In the genomic region with DNA sequence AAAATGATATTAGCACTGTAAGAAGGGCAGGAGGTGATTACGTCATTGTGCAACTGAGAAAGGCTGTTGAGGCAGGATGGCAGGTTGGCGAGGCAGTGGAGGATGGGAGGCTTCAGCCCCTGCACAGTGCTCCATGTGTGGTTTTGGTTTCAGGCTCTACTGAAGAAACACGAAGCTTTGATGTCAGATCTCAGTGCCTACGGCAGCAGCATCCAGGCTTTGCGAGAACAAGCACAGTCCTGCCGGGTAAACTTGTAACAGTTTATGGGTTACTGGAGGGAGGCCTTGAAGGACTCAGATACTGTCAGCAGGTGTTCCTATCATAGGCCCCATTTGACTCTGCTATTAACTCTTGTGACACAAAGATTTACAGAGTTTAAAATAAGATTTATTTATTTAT, we compare ENCODE assay signal across 14 cellular contexts. TPM values are rescaled to one million over a fixed set of nuclear protein-coding genes. Genes with fewer than 3 reads are reported as not detected.
DNase-seq lines count a peak whose midpoint lies in the region; ATAC-seq and TF ChIP-seq lines count a peak whose summit lies in the region.
"Had no signal": no experiment of that assay in that cellular context is flagged by ENCODE, and none has a peak within 500 bp of the region (broad histone marks: within the 10 kb centered on the region; RNA-seq: fewer than 3 reads in every experiment).

No MANE protein-coding gene starts in this region.

- no peaks in the 10 kb centered on the region for H3K4me1 ChIP-seq in spleen
- H3K4me1 ChIP-seq: breast epithelium, psoas muscle had no signal

- whole genome bisulfite sequencing in spleen, 5 donors: 53 to 64% (median 56%) methylated on average over 6 of the region's 6 CpGs

- POLR2A ChIA-PET in RWPE1 (lab: Yijun Ruan, JAX; ENCODE audit: low non-redundant PET): no interaction called here

- H3K27me3 Mint-ChIP-seq in activated T-cell treated with anti-CD3 and anti-CD28 coated beads, Interleukin-2, amount 50 U/mL, for 72 hours (ENCODE audit: low read depth): no peaks in the 10 kb centered on the region

- H3K9me3 ChIP-seq in spleen: no peaks in the 10 kb centered on the region
- H3K9me3 ChIP-seq: breast epithelium, psoas muscle had no signal

- intact Hi-C loops in spleen (cut with DNase I; ENCODE audit: low total_unique reads): loop anchor here (10.0 kb wide), 1 partner anchor 53 kb away; no protein-coding TSS in a partner anchor

- CTCF ChIA-PET in RWPE1 (lab: Yijun Ruan, JAX): interaction anchor here (0.6 to 0.7 kb wide), 3 partner anchors 14 to 341 kb away, joined by 3 to 4 read pairs (median 4); no protein-coding TSS in a partner anchor

- DNase-seq in Ammon's horn (ENCODE audit: low spot score): peak; percentile 22
- no peak for DNase-seq in RWPE1 (ENCODE audit: low spot score)
- peak; percentile 56 to 59 for DNase-seq in activated T-cell treated with anti-CD3 and anti-CD28 coated beads, Interleukin-2, amount 50 U/mL, for 72 hours
- DNase-seq in stimulated activated CD4-positive, alpha-beta T cell treated with anti-CD3 and anti-CD28 coated beads, Interleukin-12 subunit alpha, Interleukin-12 subunit beta, amount 100 ng/mL, for 24 hours (ENCODE audit: low read depth in 2 of 2): peak; percentile 6 to 32
- DNase-seq in NCI-H1694 treated with DMSO at 0.1 percent for 48 hours (lab: John Stamatoyannopoulos, UW): no peak
- DNase-seq in HuH-7.5 (ENCODE audit: low spot score): no peak
- no peak for DNase-seq in NCI-H446 treated with DMSO at 0.1 percent for 48 hours (lab: John Stamatoyannopoulos, UW)
- DNase-seq in spleen: no peak
- DNase-seq: ACHN, IMR-90, psoas muscle had no signal

- H3K4me3 Mint-ChIP-seq in activated T-cell treated with anti-CD3 and anti-CD28 coated beads, Interleukin-2, amount 50 U/mL, for 72 hours: peak overlapping the region; percentile 20 to 52
- H3K4me3 Mint-ChIP-seq: mesothelial cell of epicardium had no signal

- peaks cover 18 to 56% of the 10 kb centered on the region in 2 donors for H3K36me3 Mint-ChIP-seq in activated T-cell treated with anti-CD3 and anti-CD28 coated beads, Interleukin-2, amount 50 U/mL, for 72 hours (ENCODE audit: insufficient read depth in 2 of 2)

- peaks cover 14 to 100% (median 98%) of the 10 kb centered on the region in 6 donors for H3K36me3 ChIP-seq in spleen

- no peak for TF ChIP-seq POLR2A in spleen (IDR thresholded peaks at IDR 0.05)

- TF ChIP-seq CTCF in RWPE1 (conservative IDR thresholded peaks at IDR 0.05; ENCODE audit: low read depth) (no peak), spleen (IDR thresholded peaks at IDR 0.05 in 8 of 11, conservative IDR thresholded peaks at IDR 0.05 in 3 of 11) (no peak)

- ATAC-seq in activated T-cell treated with anti-CD3 and anti-CD28 coated beads, Interleukin-2, amount 50 U/mL, for 72 hours (replicated peaks in 1 of 2): peak; percentile 96 to 97
- ATAC-seq: psoas muscle had no signal

- H3K4me1 Mint-ChIP-seq in activated T-cell treated with anti-CD3 and anti-CD28 coated beads, Interleukin-2, amount 50 U/mL, for 72 hours (ENCODE audit: low read depth): peaks cover 18% of the 10 kb centered on the region
- H3K4me1 Mint-ChIP-seq: mesothelial cell of epicardium had no signal

- no peak overlapping the region for H3K4me3 ChIP-seq in spleen
- H3K4me3 ChIP-seq: breast epithelium, psoas muscle had no signal

- no peaks in the 10 kb centered on the region for H3K27me3 ChIP-seq in spleen (replicated peaks in 1 of 7)
- H3K27me3 ChIP-seq: breast epithelium had no signal

- peak overlapping the region; percentile 66 for H3K27ac Mint-ChIP-seq in activated T-cell treated with anti-CD3 and anti-CD28 coated beads, Interleukin-2, amount 50 U/mL, for 72 hours
- H3K27ac Mint-ChIP-seq: mesothelial cell of epicardium had no signal

- no peaks in the 10 kb centered on the region for H3K9me3 Mint-ChIP-seq in activated T-cell treated with anti-CD3 and anti-CD28 coated beads, Interleukin-2, amount 50 U/mL, for 72 hours
- H3K9me3 Mint-ChIP-seq: mesothelial cell of epicardium had no signal

- H3K27ac ChIP-seq in RWPE1: peak overlapping the region; percentile 19
- H3K27ac ChIP-seq in spleen: no peak overlapping the region
- H3K27ac ChIP-seq: breast epithelium, psoas muscle, VCaP had no signal

RNA-seq across cellular contexts. Expression of a gene that starts 35.1 kb away (rescaled TPM):
- 100 to 1,000 TPM; 289 to 304 TPM for total RNA-seq in activated T-cell treated with anti-CD3 and anti-CD28 coated beads, Interleukin-2, amount 50 U/mL, for 72 hours
- 100 to 1,000 TPM; 228 to 386 (median 292) TPM for total RNA-seq in spleen
- polyA plus RNA-seq in spleen: 100 to 1,000 TPM in 2 of 3 donors, 10 to 100 TPM in 1; 83.4 to 147 (median 118) TPM

Comparison
In these comparisons a context has a peak if more than half of its experiments do, and no peak if none do; other contexts are left out.
1. DNase-seq: peak in Ammon's horn (single experiment), activated T-cell treated with anti-CD3 and anti-CD28 coated beads, Interleukin-2, amount 50 U/mL, for 72 hours (2 of 2) and stimulated activated CD4-positive, alpha-beta T cell treated with anti-CD3 and anti-CD28 coated beads, Interleukin-12 subunit alpha, Interleukin-12 subunit beta, amount 100 ng/mL, for 24 hours (2 of 2); none in RWPE1 (single experiment), NCI-H1694 treated with DMSO at 0.1 percent for 48 hours (single experiment), HuH-7.5 (single experiment), NCI-H446 treated with DMSO at 0.1 percent for 48 hours (single experiment) and spleen (single experiment).